7 cellular contexts compared by ENCODE assay signal in genomic region chr2:15559800-15560403, GRCh38. TPM values are rescaled to one million over a fixed set of nuclear protein-coding genes. Genes with fewer than 3 reads are reported as not detected.
A peak's percentile ranks its signal among the peaks of the same experiment; 100 is the strongest.
DNase-seq lines count a peak whose midpoint lies in the region; ATAC-seq and TF ChIP-seq lines count a peak whose summit lies in the region.

No MANE protein-coding gene starts in this region.

- H3K36me3 ChIP-seq in iPS-18a (ENCODE audit: control insufficient read depth, low read depth, low read length), result no peaks in the 10 kb centered on the region

- no peak for TF ChIP-seq CTCF in HL-60 (IDR thresholded peaks at IDR 0.05; ENCODE audit: insufficient read depth, low read length)
- TF ChIP-seq CTCF in activated CD8-positive, alpha-beta T cell treated with anti-CD3 and anti-CD28 coated beads for 36 hours (IDR thresholded peaks at IDR 0.05), result no peak
- no peak for TF ChIP-seq CTCF in GM10248 (IDR thresholded peaks at IDR 0.05; ENCODE audit: control extremely low read depth, extremely low read depth, low read depth, missing control alignments)

- no peaks in the 10 kb centered on the region for H3K27me3 ChIP-seq in HL-60 (ENCODE audit: insufficient read depth, poor library complexity, severe bottlenecking)
- peaks cover 6% of the 10 kb centered on the region for H3K27me3 ChIP-seq in iPS-18a (ENCODE audit: control insufficient read depth, insufficient read depth, low read length)

- no peak for ATAC-seq in activated CD8-positive, alpha-beta T cell treated with anti-CD3 and anti-CD28 coated beads for 36 hours
- ATAC-seq in stimulated activated naive B cell treated with anti-CD40 and anti-IgM and Interleukin-4, amounts not matched to agents 10 μg/mL and 1 μg/mL and 100 μg/mL, for 72 hours (replicated peaks), result no peak

- no peaks in the 10 kb centered on the region for H3K27me3 Mint-ChIP-seq in activated CD8-positive, alpha-beta T cell treated with anti-CD3 and anti-CD28 coated beads for 36 hours
- peaks cover 7 to 8% of the 10 kb centered on the region in 2 donors for H3K27me3 Mint-ChIP-seq in stimulated activated naive B cell treated with anti-CD40 and anti-IgM and Interleukin-4, amounts not matched to agents 10 μg/mL and 1 μg/mL and 100 μg/mL, for 72 hours

- peak overlapping the region; percentile 63 for H3K9ac ChIP-seq in iPS-18a (ENCODE audit: low read length)

- peaks cover 2% of the 10 kb centered on the region for H3K36me3 Mint-ChIP-seq in activated CD8-positive, alpha-beta T cell treated with anti-CD3 and anti-CD28 coated beads for 36 hours (ENCODE audit: low read depth)
- H3K36me3 Mint-ChIP-seq in stimulated activated naive B cell treated with anti-CD40 and anti-IgM and Interleukin-4, amounts not matched to agents 10 μg/mL and 1 μg/mL and 100 μg/mL, for 72 hours, result peaks cover 2 to 4% of the 10 kb centered on the region in 2 donors

- peak overlapping the region; percentile 4 for H3K27ac Mint-ChIP-seq in activated CD8-positive, alpha-beta T cell treated with anti-CD3 and anti-CD28 coated beads for 36 hours
- H3K27ac Mint-ChIP-seq in stimulated activated naive B cell treated with anti-CD40 and anti-IgM and Interleukin-4, amounts not matched to agents 10 μg/mL and 1 μg/mL and 100 μg/mL, for 72 hours, result peak overlapping the region; percentile 93

- no peaks in the 10 kb centered on the region for H3K9me3 ChIP-seq in iPS-18a (ENCODE audit: control insufficient read depth, low read depth, low read length)

- intact Hi-C loops in activated CD8-positive, alpha-beta T cell treated with anti-CD3 and anti-CD28 coated beads for 36 hours (cut with micrococcal nuclease), result no loop called here

- H3K4me3 ChIP-seq in HL-60 (replicated peaks; ENCODE audit: insufficient read depth, low read length), result peak overlapping the region; percentile 79
- H3K4me3 ChIP-seq in iPS-18a (ENCODE audit: low read length), result peak overlapping the region; percentile 96

- H3K27ac ChIP-seq in HL-60 (replicated peaks), result peak overlapping the region; percentile 65
- no peak overlapping the region for H3K27ac ChIP-seq in iPS-18a (ENCODE audit: low read length)

- H3K4me3 Mint-ChIP-seq in activated CD8-positive, alpha-beta T cell treated with anti-CD3 and anti-CD28 coated beads for 36 hours, result peak overlapping the region; percentile 92
- H3K4me3 Mint-ChIP-seq in stimulated activated naive B cell treated with anti-CD40 and anti-IgM and Interleukin-4, amounts not matched to agents 10 μg/mL and 1 μg/mL and 100 μg/mL, for 72 hours, result peak overlapping the region; percentile 98 to 99

- H3K4me1 ChIP-seq in iPS-18a (ENCODE audit: control insufficient read depth, low read depth, low read length), result peaks cover 18% of the 10 kb centered on the region

- POLR2A ChIA-PET in activated CD8-positive, alpha-beta T cell treated with anti-CD3 and anti-CD28 coated beads for 36 hours (lab: Charles Lee), result no interaction called here
- POLR2A ChIA-PET in GM10248 (lab: Yijun Ruan, JAX), result no interaction called here

- CTCF ChIA-PET in activated CD8-positive, alpha-beta T cell treated with anti-CD3 and anti-CD28 coated beads for 36 hours (lab: Charles Lee), result interaction anchor here (1.8 to 2.8 kb wide), 2 partner anchors 13 to 17 kb away, joined by 6 to 16 read pairs; no protein-coding TSS in a partner anchor
- CTCF ChIA-PET in GM10248 (lab: Yijun Ruan, JAX), result interaction anchor here (0.8 to 4.4 kb wide), 3 partner anchors 12 to 17 kb away, joined by 3 to 24 read pairs (median 15); no protein-coding TSS in a partner anchor

- no peaks in the 10 kb centered on the region for H3K9me3 Mint-ChIP-seq in activated CD8-positive, alpha-beta T cell treated with anti-CD3 and anti-CD28 coated beads for 36 hours
- no peaks in the 10 kb centered on the region for H3K9me3 Mint-ChIP-seq in stimulated activated naive B cell treated with anti-CD40 and anti-IgM and Interleukin-4, amounts not matched to agents 10 μg/mL and 1 μg/mL and 100 μg/mL, for 72 hours

- H3K4me1 Mint-ChIP-seq in activated CD8-positive, alpha-beta T cell treated with anti-CD3 and anti-CD28 coated beads for 36 hours (ENCODE audit: low read depth), result peaks cover 26% of the 10 kb centered on the region
- H3K4me1 Mint-ChIP-seq in stimulated activated naive B cell treated with anti-CD40 and anti-IgM and Interleukin-4, amounts not matched to agents 10 μg/mL and 1 μg/mL and 100 μg/mL, for 72 hours, result peaks cover 16 to 21% of the 10 kb centered on the region in 2 donors

- DNase-seq in HL-60 (ENCODE audit: low read depth in 1 of 2, low spot score in 1 of 2), result no peak
- DNase-seq in activated CD8-positive, alpha-beta T cell treated with anti-CD3 and anti-CD28 coated beads for 36 hours, result no peak
- no peak for DNase-seq in stimulated activated naive B cell treated with anti-CD40 and anti-IgM and Interleukin-4, amounts not matched to agents 10 μg/mL and 1 μg/mL and 100 μg/mL, for 72 hours
- DNase-seq in activated CD8-positive, alpha-beta memory T cell treated with anti-CD3 and anti-CD28 coated beads, Interleukin-2, amount 50 U/mL, for 4 hours, result no peak
- no peak for DNase-seq in GM10248 (ENCODE audit: extremely low spot score)
- no peak for DNase-seq in NCI-H510A (lab: John Stamatoyannopoulos, UW)

RNA-seq across cellular contexts. Expression of gene NBAS, which starts 1.2 kb away (rescaled TPM):
- 10 to 100 TPM; 40.9 to 41.9 TPM for total RNA-seq in activated CD8-positive, alpha-beta T cell treated with anti-CD3 and anti-CD28 coated beads for 36 hours

RNA-seq across cellular contexts. Expression of gene DDX1, which starts 31.8 kb away (rescaled TPM):
- 10 to 100 TPM; 90.3 to 92.5 TPM for total RNA-seq in activated CD8-positive, alpha-beta T cell treated with anti-CD3 and anti-CD28 coated beads for 36 hours
